In genomic region chr16:49859139-49859947, GRCh38 we compare ENCODE assay signal across 9 cellular contexts. TPM values are rescaled to one million over a fixed set of nuclear protein-coding genes. Genes with fewer than 3 reads are reported as not detected.
DNase-seq lines count a peak whose midpoint lies in the region; ATAC-seq, FAIRE-seq and TF ChIP-seq lines count a peak whose summit lies in the region.
"Had no signal": no experiment of that assay in that cellular context is flagged by ENCODE, and none has a peak within 500 bp of the region (broad histone marks: within the 10 kb centered on the region; RNA-seq: fewer than 3 reads in every experiment).

No MANE protein-coding gene starts in this region.

- peaks cover 6% of the 10 kb centered on the region for H3K4me1 ChIP-seq in HUES6 (ENCODE audit: control insufficient read depth, insufficient read depth, low read length)
- peaks cover 9% of the 10 kb centered on the region for H3K4me1 ChIP-seq in astrocyte (ENCODE audit: insufficient read depth, low read length)
- H3K4me1 ChIP-seq in PC-9 (replicated peaks; ENCODE audit: insufficient read depth), result no peaks in the 10 kb centered on the region

- intact Hi-C loops in PC-9 (cut with micrococcal nuclease; ENCODE audit: unreplicated experiment), result no loop called here

- H3K9me2 ChIP-seq in PC-9 (ENCODE audit: insufficient read depth), result no peaks in the 10 kb centered on the region

- TF ChIP-seq CTCF in astrocyte (IDR thresholded peaks at IDR 0.05; ENCODE audit: insufficient read depth, low read depth, low read length) (no peak), kidney epithelial cell (IDR thresholded peaks at IDR 0.05; ENCODE audit: insufficient read depth, low read length, poor library complexity, severe bottlenecking) (no peak), PC-9 (conservative IDR thresholded peaks at IDR 0.05) (no peak)

- H4K20me1 ChIP-seq in astrocyte (ENCODE audit: insufficient read depth, low read length), result no peaks in the 10 kb centered on the region
- no peaks in the 10 kb centered on the region for H4K20me1 ChIP-seq in PC-9 (ENCODE audit: insufficient read depth)

- peak overlapping the region; percentile 20 for H3K27ac Mint-ChIP-seq in astrocyte (ENCODE audit: unreplicated experiment)
- no peak overlapping the region for H3K27ac Mint-ChIP-seq in stimulated activated naive B cell treated with anti-CD40 and anti-IgM and Interleukin-4, amounts not matched to agents 10 μg/mL and 1 μg/mL and 100 μg/mL, for 72 hours

- H3K4me1 Mint-ChIP-seq in astrocyte (ENCODE audit: low read depth, unreplicated experiment), result peaks cover 2% of the 10 kb centered on the region
- H3K4me1 Mint-ChIP-seq in stimulated activated naive B cell treated with anti-CD40 and anti-IgM and Interleukin-4, amounts not matched to agents 10 μg/mL and 1 μg/mL and 100 μg/mL, for 72 hours, result peaks cover 6 to 23% of the 10 kb centered on the region in 2 donors

- H3F3A ChIP-seq in PC-9 (ENCODE audit: insufficient read depth, low read depth), result no peaks in the 10 kb centered on the region

- no peaks in the 10 kb centered on the region for H3K9me3 Mint-ChIP-seq in astrocyte (ENCODE audit: unreplicated experiment)
- no peaks in the 10 kb centered on the region for H3K9me3 Mint-ChIP-seq in stimulated activated naive B cell treated with anti-CD40 and anti-IgM and Interleukin-4, amounts not matched to agents 10 μg/mL and 1 μg/mL and 100 μg/mL, for 72 hours

- no peak for ATAC-seq in stimulated activated naive B cell treated with anti-CD40 and anti-IgM and Interleukin-4, amounts not matched to agents 10 μg/mL and 1 μg/mL and 100 μg/mL, for 72 hours (replicated peaks)

- H3K27ac ChIP-seq in HUES6 (ENCODE audit: low read depth, low read length), result no peak overlapping the region
- no peak overlapping the region for H3K27ac ChIP-seq in astrocyte (ENCODE audit: low read depth, low read length)
- no peak overlapping the region for H3K27ac ChIP-seq in PC-9

- peak overlapping the region; percentile 53 for H3K9ac ChIP-seq in HUES6 (ENCODE audit: low read length)
- peak overlapping the region; percentile 46 for H3K9ac ChIP-seq in astrocyte (ENCODE audit: low read length)

- POLR2A ChIA-PET in PC-9 (lab: Charles Lee; ENCODE audit: unreplicated experiment), result no interaction called here

- H3K9me3 ChIP-seq in HUES6 (ENCODE audit: control insufficient read depth, insufficient read depth, low read depth, low read length), result no peaks in the 10 kb centered on the region
- no peaks in the 10 kb centered on the region for H3K9me3 ChIP-seq in astrocyte (ENCODE audit: insufficient read depth, low read depth, low read length)
- no peaks in the 10 kb centered on the region for H3K9me3 ChIP-seq in PC-9 (ENCODE audit: insufficient read depth, low read depth)

- in situ Hi-C loops in G401 (cut with HindIII; ENCODE audit: low sequenced_read_pairs), result no loop called here

- H3K36me3 Mint-ChIP-seq in astrocyte (ENCODE audit: low read depth, unreplicated experiment), result no peaks in the 10 kb centered on the region
- no peaks in the 10 kb centered on the region for H3K36me3 Mint-ChIP-seq in stimulated activated naive B cell treated with anti-CD40 and anti-IgM and Interleukin-4, amounts not matched to agents 10 μg/mL and 1 μg/mL and 100 μg/mL, for 72 hours

- no TSS peak for BruUV-seq in PC-9 (replicated peaks; lab: Mats Ljungman, UMichigan)

- H3K27me3 Mint-ChIP-seq in astrocyte (ENCODE audit: low read depth, unreplicated experiment), result peaks cover 24% of the 10 kb centered on the region
- peaks cover 18 to 26% of the 10 kb centered on the region in 2 donors for H3K27me3 Mint-ChIP-seq in stimulated activated naive B cell treated with anti-CD40 and anti-IgM and Interleukin-4, amounts not matched to agents 10 μg/mL and 1 μg/mL and 100 μg/mL, for 72 hours

- H3K4me2 ChIP-seq in astrocyte (ENCODE audit: low read length) (peak overlapping the region; percentile 90), PC-9 (no peak overlapping the region)

- H3K4me3 ChIP-seq in HUES6 (ENCODE audit: low read depth, low read length) (peak overlapping the region; percentile 79), astrocyte (ENCODE audit: insufficient read depth, low read depth, low read length) (peak overlapping the region; percentile 46), kidney epithelial cell (ENCODE audit: low read depth, low read length) (peak overlapping the region; percentile 17), PC-9 (no peak overlapping the region)

- DNase-seq in astrocyte (ENCODE audit: low read depth) (peak; percentile 20), kidney epithelial cell (ENCODE audit: low read depth) (no peak), islet precursor cell (no peak), G401 (ENCODE audit: low spot score) (no peak), occipital lobe (lab: John Stamatoyannopoulos, UW) (no peak), PC-9 (no peak)
- DNase-seq in stimulated activated naive B cell treated with anti-CD40 and anti-IgM and Interleukin-4, amounts not matched to agents 10 μg/mL and 1 μg/mL and 100 μg/mL, for 72 hours, result no peak
- DNase-seq: activated naive CD4-positive, alpha-beta T cell treated with anti-CD3 and anti-CD28 coated beads, Interleukin-2, amount 50 U/mL, for 16 hours had no signal

- no peaks in the 10 kb centered on the region for H3K79me2 ChIP-seq in astrocyte (ENCODE audit: insufficient read depth, low read length)
- H3K79me2 ChIP-seq in PC-9 (ENCODE audit: low read depth), result no peaks in the 10 kb centered on the region

- CTCF ChIA-PET in PC-9 (lab: Charles Lee), result no interaction called here

- H3K36me3 ChIP-seq in HUES6 (ENCODE audit: control insufficient read depth, insufficient read depth, low read length) (no peaks in the 10 kb centered on the region), astrocyte (ENCODE audit: insufficient read depth, low read length) (no peaks in the 10 kb centered on the region), kidney epithelial cell (ENCODE audit: control insufficient read depth, insufficient read depth, low read length) (no peaks in the 10 kb centered on the region), PC-9 (ENCODE audit: low read depth) (no peaks in the 10 kb centered on the region)

- H3K27me3 ChIP-seq in HUES6 (ENCODE audit: control insufficient read depth, insufficient read depth, low read length) (peaks cover 26% of the 10 kb centered on the region), astrocyte (ENCODE audit: insufficient read depth, low read length) (peaks cover 10% of the 10 kb centered on the region), kidney epithelial cell (ENCODE audit: control insufficient read depth, insufficient read depth, low read length) (peaks cover 42% of the 10 kb centered on the region), PC-9 (ENCODE audit: insufficient read depth, low read depth) (peaks cover 57% of the 10 kb centered on the region)

- H2AFZ ChIP-seq in astrocyte (ENCODE audit: low read depth, low read length), result peak overlapping the region; percentile 80
- no peak overlapping the region for H2AFZ ChIP-seq in PC-9

- no peak for FAIRE-seq in astrocyte (lab: Jason Lieb, UNC)

- peak overlapping the region; percentile 72 for H3K4me3 Mint-ChIP-seq in astrocyte (ENCODE audit: unreplicated experiment)
- peak overlapping the region; percentile 32 to 69 for H3K4me3 Mint-ChIP-seq in stimulated activated naive B cell treated with anti-CD40 and anti-IgM and Interleukin-4, amounts not matched to agents 10 μg/mL and 1 μg/mL and 100 μg/mL, for 72 hours

RNA-seq across cellular contexts. Expression of gene ZNF423, which starts 3.4 kb away (rescaled TPM):
- total RNA-seq in astrocyte (10.6 and 12.4 TPM in 2 replicates), kidney epithelial cell (3.6 and 5.5 TPM in 2 replicates), occipital lobe (4.7 TPM), PC-9 (2021) (not detected in 2 replicates)
- 0.07 TPM in 1 of 2 replicates, not detected in the other for total RNA-seq in G401 (2014; rRNA removed; shearing (Covaris generic))
